In genomic region chr6:168581236-168581635, GRCh38 we compare ENCODE assay signal across 16 cellular contexts.
A peak's percentile ranks its signal among the peaks of the same experiment; 100 is the strongest.
DNase-seq lines count a peak whose midpoint lies in the region; ATAC-seq and TF ChIP-seq lines count a peak whose summit lies in the region.
"Had no signal": no experiment of that assay in that cellular context is flagged by ENCODE, and none has a peak within 500 bp of the region (broad histone marks: within the 10 kb centered on the region; RNA-seq: fewer than 3 reads in every experiment).

No MANE protein-coding gene starts in this region.

- H2AFZ ChIP-seq in mammary epithelial cell (ENCODE audit: low read depth, low read length) = no peak overlapping the region

- H3K27ac ChIP-seq in mammary epithelial cell (ENCODE audit: insufficient read depth, low read depth, low read length) = no peak overlapping the region
- H3K27ac ChIP-seq: BLaER1 had no signal

- no peaks in the 10 kb centered on the region for H3K4me1 ChIP-seq in mammary epithelial cell (ENCODE audit: insufficient read depth, low read length)
- H3K4me1 ChIP-seq: BLaER1, Caco-2 had no signal

- H3K27me3 Mint-ChIP-seq in osteocyte (ENCODE audit: unreplicated experiment) = peaks cover 4% of the 10 kb centered on the region

- no peak for ATAC-seq in GM19395 (IDR thresholded peaks at IDR 0.05; ENCODE audit: unreplicated experiment)
- ATAC-seq: HepG2 had no signal

- H3K9me3 Mint-ChIP-seq in osteocyte (ENCODE audit: unreplicated experiment) = no peaks in the 10 kb centered on the region
- H3K9me3 Mint-ChIP-seq: CD8-positive, alpha-beta memory T cell; H9 had no signal

- DNase-seq in NCI-H1417 (lab: John Stamatoyannopoulos, UW) (peak in 2 of 3 experiments; percentile 12 to 60), NCI-H1417 treated with DMSO at 0.1 percent for 48 hours (lab: John Stamatoyannopoulos, UW) (no peak), osteocyte (ENCODE audit: extremely low spot score, unreplicated experiment) (peak; percentile 69), mammary epithelial cell (no peak), GM03348 (ENCODE audit: low spot score) (no peak)
- peak; percentile 12 for DNase-seq in activated CD8-positive, alpha-beta memory T cell treated with anti-CD3 and anti-CD28 coated beads, Interleukin-2, amount 50 U/mL, for 48 hours
- no peak for DNase-seq in activated CD8-positive, alpha-beta memory T cell treated with anti-CD3 and anti-CD28 coated beads, Interleukin-2, amount 50 U/mL, for 4 hours
- DNase-seq: 8988T; AML-193; Caco-2; CD8-positive, alpha-beta memory T cell; GOT3; H9 had no signal

- H3K36me3 Mint-ChIP-seq in osteocyte (ENCODE audit: unreplicated experiment) = no peaks in the 10 kb centered on the region
- H3K36me3 Mint-ChIP-seq: CD8-positive, alpha-beta memory T cell had no signal

- peaks cover 32% of the 10 kb centered on the region for H3K9me3 ChIP-seq in mammary epithelial cell (replicated peaks; ENCODE audit: insufficient read depth, low read length)
- H3K9me3 ChIP-seq: BLaER1, Caco-2 had no signal

- intact Hi-C loops in mammary epithelial cell (cut with micrococcal nuclease) = no loop called here

- TF ChIP-seq CTCF in osteocyte (IDR thresholded peaks at IDR 0.05) (no peak), mammary epithelial cell (conservative IDR thresholded peaks at IDR 0.05 in 1 of 2, IDR thresholded peaks at IDR 0.05 in 1 of 2; ENCODE audit: extremely low read depth in 1 of 2, insufficient read depth in 1 of 2, low read depth in 1 of 2, low read length in 2 of 2) (no peak)

- no peaks in the 10 kb centered on the region for H3K36me3 ChIP-seq in mammary epithelial cell (ENCODE audit: insufficient read depth, low read length)
- H3K36me3 ChIP-seq: BLaER1 had no signal

- no peaks in the 10 kb centered on the region for H3K79me2 ChIP-seq in mammary epithelial cell (ENCODE audit: insufficient read depth, low read length)

- H3K4me1 Mint-ChIP-seq in osteocyte (ENCODE audit: unreplicated experiment) = peaks cover 10% of the 10 kb centered on the region
- H3K4me1 Mint-ChIP-seq: CD8-positive, alpha-beta memory T cell had no signal

- in situ Hi-C loops in mammary epithelial cell (cut with MboI; ENCODE audit: low sequenced_read_pairs in 2 of 2) = no loop called here

- BruUV-seq in mammary epithelial cell (replicated peaks; lab: Mats Ljungman, UMichigan) = no TSS peak

- no peak overlapping the region for H3K4me2 ChIP-seq in mammary epithelial cell (ENCODE audit: insufficient read depth, low read depth, low read length)
- H3K4me2 ChIP-seq: BLaER1 had no signal

- no peaks in the 10 kb centered on the region for H3K27me3 ChIP-seq in mammary epithelial cell (ENCODE audit: insufficient read depth, low read length)
- H3K27me3 ChIP-seq: BLaER1 had no signal

- H3K27ac Mint-ChIP-seq in osteocyte (ENCODE audit: unreplicated experiment) = no peak overlapping the region
- H3K27ac Mint-ChIP-seq: CD8-positive, alpha-beta memory T cell had no signal

- no peak overlapping the region for H3K4me3 ChIP-seq in mammary epithelial cell (replicated peaks in 1 of 3; ENCODE audit: insufficient read depth in 1 of 3, low read depth in 2 of 3, low read length in 3 of 3)
- H3K4me3 ChIP-seq: BLaER1 had no signal

- WGBS in mammary epithelial cell (ENCODE audit: low coverage, missing lambda C conversion rate) = 74% methylated on average over 12 of the region's 12 CpGs

- no peak overlapping the region for H3K9ac ChIP-seq in mammary epithelial cell (ENCODE audit: insufficient read depth, low read length)
- H3K9ac ChIP-seq: BLaER1 had no signal

- CTCF ChIA-PET in mammary epithelial cell (lab: Charles Lee; ENCODE audit: low non-redundant PET) = no interaction called here

- dilution Hi-C loops in mammary epithelial cell (cut with HindIII; ENCODE audit: low sequenced_read_pairs) = no loop called here

- no peaks in the 10 kb centered on the region for H4K20me1 ChIP-seq in mammary epithelial cell (ENCODE audit: insufficient read depth, low read length)
- H4K20me1 ChIP-seq: BLaER1 had no signal

- no peak overlapping the region for H3K4me3 Mint-ChIP-seq in osteocyte (ENCODE audit: unreplicated experiment)
- H3K4me3 Mint-ChIP-seq: CD8-positive, alpha-beta memory T cell; H9 had no signal

Comparison
In these comparisons a context has a peak if more than half of its experiments do, and no peak if none do; other contexts are left out.
1. DNase-seq: peak in NCI-H1417 (2 of 3), activated CD8-positive, alpha-beta memory T cell treated with anti-CD3 and anti-CD28 coated beads, Interleukin-2, amount 50 U/mL, for 48 hours (single experiment) and osteocyte (single experiment); none in NCI-H1417 treated with DMSO at 0.1 percent for 48 hours (single experiment), activated CD8-positive, alpha-beta memory T cell treated with anti-CD3 and anti-CD28 coated beads, Interleukin-2, amount 50 U/mL, for 4 hours (single experiment), mammary epithelial cell (single experiment) and GM03348 (single experiment).